ENCODE assay signal across 8 cellular contexts in the genomic region with DNA sequence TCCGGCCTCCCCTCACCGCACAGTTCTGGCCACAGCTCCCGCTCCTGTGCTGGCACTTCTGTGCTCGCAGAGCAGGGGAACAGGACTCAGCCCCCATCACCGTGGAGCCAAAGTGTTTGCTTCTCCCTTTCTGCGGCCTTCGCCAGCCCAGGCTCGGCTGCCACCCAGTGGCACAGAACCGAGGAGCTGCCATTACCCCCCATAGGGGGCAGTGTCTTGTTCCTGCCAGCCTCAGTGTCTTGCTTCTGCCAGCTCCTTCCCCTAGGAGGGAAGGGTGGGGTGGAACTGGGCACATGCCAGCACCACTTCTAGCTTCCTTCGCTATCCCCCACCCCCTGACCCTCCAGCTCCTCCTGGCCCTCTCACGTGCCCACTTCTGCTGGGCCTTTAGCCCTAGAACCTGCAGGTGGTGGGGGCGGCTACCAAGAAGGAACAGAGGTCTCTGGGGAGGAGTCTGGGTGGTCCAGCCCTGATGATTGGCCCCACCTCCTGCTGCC. TPM values are rescaled to one million over a fixed set of nuclear protein-coding genes. Genes with fewer than 3 reads are reported as not detected.
A peak's percentile ranks its signal among the peaks of the same experiment; 100 is the strongest.
DNase-seq lines count a peak whose midpoint lies in the region; ATAC-seq and TF ChIP-seq lines count a peak whose summit lies in the region.

No MANE protein-coding gene starts in this region.

- H3K36me3 Mint-ChIP-seq in activated naive CD4-positive, alpha-beta T cell treated with anti-CD3 and anti-CD28 coated beads, Interleukin-2, amount 50 U/mL, for 72 hours = peaks cover 19 to 26% of the 10 kb centered on the region in 2 donors

- H3K9me3 Mint-ChIP-seq in activated naive CD4-positive, alpha-beta T cell treated with anti-CD3 and anti-CD28 coated beads, Interleukin-2, amount 50 U/mL, for 72 hours = no peaks in the 10 kb centered on the region

- no peak for DNase-seq in activated naive CD4-positive, alpha-beta T cell treated with anti-CD3 and anti-CD28 coated beads, Interleukin-2, amount 50 U/mL, for 72 hours (ENCODE audit: low spot score in 2 of 2)
- DNase-seq in activated naive CD4-positive, alpha-beta T cell (lab: John Stamatoyannopoulos, UW) = no peak
- DNase-seq in NCI-H226 (peak; percentile 33), coronary artery (ENCODE audit: low spot score) (no peak), medulla oblongata (ENCODE audit: extremely low spot score) (peak; percentile 69), ecto neural progenitor cell (ENCODE audit: low spot score) (no peak)

- peak; percentile 35 to 64 for ATAC-seq in activated naive CD4-positive, alpha-beta T cell treated with anti-CD3 and anti-CD28 coated beads, Interleukin-2, amount 50 U/mL, for 72 hours
- no peak for ATAC-seq in GM21825 (IDR thresholded peaks at IDR 0.05; ENCODE audit: unreplicated experiment)
- ATAC-seq in GM18868 (IDR thresholded peaks at IDR 0.05; ENCODE audit: unreplicated experiment) = no peak

- H3K4me3 ChIP-seq in coronary artery = no peak overlapping the region

- peak; percentile 31 for TF ChIP-seq CTCF in coronary artery (IDR thresholded peaks at IDR 0.05)

- H3K27ac Mint-ChIP-seq in activated naive CD4-positive, alpha-beta T cell treated with anti-CD3 and anti-CD28 coated beads, Interleukin-2, amount 50 U/mL, for 72 hours = peak overlapping the region in 1 of 2 donors; percentile 82

- no peak overlapping the region for H3K27ac ChIP-seq in coronary artery

RNA-seq across cellular contexts. Expression of a gene that starts 0.6 kb away (rescaled TPM):
- 1 to 10 TPM; 4.0 to 7.0 TPM for total RNA-seq in activated naive CD4-positive, alpha-beta T cell treated with anti-CD3 and anti-CD28 coated beads, Interleukin-2, amount 50 U/mL, for 72 hours

RNA-seq across cellular contexts. Expression of a gene that starts 6.3 kb away (rescaled TPM):
- 100 to 1,000 TPM in 1 of 2 donors, 10 to 100 TPM in 1; 71.7 to 104 TPM for total RNA-seq in activated naive CD4-positive, alpha-beta T cell treated with anti-CD3 and anti-CD28 coated beads, Interleukin-2, amount 50 U/mL, for 72 hours

RNA-seq across cellular contexts. Expression of a gene that starts 8.3 kb away (rescaled TPM):
- under 1 TPM in 1 of 2 donors, not detected in 1; 0.36 TPM for total RNA-seq in activated naive CD4-positive, alpha-beta T cell treated with anti-CD3 and anti-CD28 coated beads, Interleukin-2, amount 50 U/mL, for 72 hours

RNA-seq across cellular contexts. Expression of a gene that starts 14.5 kb away (rescaled TPM):
- total RNA-seq in activated naive CD4-positive, alpha-beta T cell treated with anti-CD3 and anti-CD28 coated beads, Interleukin-2, amount 50 U/mL, for 72 hours = 10 to 100 TPM; 26.3 to 63.5 TPM

RNA-seq across cellular contexts. Expression of a gene that starts 27.9 kb away (rescaled TPM):
- total RNA-seq in activated naive CD4-positive, alpha-beta T cell treated with anti-CD3 and anti-CD28 coated beads, Interleukin-2, amount 50 U/mL, for 72 hours = 10 to 100 TPM in 1 of 2 donors, 1 to 10 TPM in 1; 9.2 to 43.4 TPM

Comparison
In these comparisons a context has a peak if more than half of its experiments do, and no peak if none do; other contexts are left out.
1. ATAC-seq: peak in activated naive CD4-positive, alpha-beta T cell treated with anti-CD3 and anti-CD28 coated beads, Interleukin-2, amount 50 U/mL, for 72 hours (2 of 2); none in GM21825 (single experiment) and GM18868 (single experiment).
2. DNase-seq: peak in NCI-H226 (single experiment) and medulla oblongata (single experiment); none in activated naive CD4-positive, alpha-beta T cell treated with anti-CD3 and anti-CD28 coated beads, Interleukin-2, amount 50 U/mL, for 72 hours (0 of 2), activated naive CD4-positive, alpha-beta T cell (0 of 4), coronary artery (single experiment) and ecto neural progenitor cell (single experiment).